1 cellular context compared by ENCODE assay signal in the genomic region with DNA sequence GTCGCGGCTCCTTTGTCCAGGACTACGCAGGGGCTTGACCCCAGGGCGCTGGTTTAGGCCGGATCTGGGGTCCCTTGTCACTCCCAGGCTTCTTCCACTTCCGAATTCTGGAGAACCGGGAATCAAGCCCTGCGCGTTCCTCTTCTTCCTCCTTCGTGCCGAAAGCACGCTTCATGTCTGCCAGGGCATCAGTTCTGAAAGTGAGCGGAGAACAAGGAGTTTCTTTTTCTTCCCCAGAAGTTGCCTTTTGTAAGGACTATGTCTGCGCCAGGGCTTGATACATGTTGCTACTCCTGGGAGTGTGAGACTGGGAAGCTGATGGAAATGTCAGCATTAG.
TF ChIP-seq lines count a peak whose summit lies in the region.

No MANE protein-coding gene starts in this region.

TF ChIP-seq in SK-N-SH treated with all-trans-retinoic acid at 6 μM for 48 hours, 23 proteins besides CTCF, POLR2A, EP300 and RAD21 (continued from another document):
- TF ChIP-seq, protein P1, sequence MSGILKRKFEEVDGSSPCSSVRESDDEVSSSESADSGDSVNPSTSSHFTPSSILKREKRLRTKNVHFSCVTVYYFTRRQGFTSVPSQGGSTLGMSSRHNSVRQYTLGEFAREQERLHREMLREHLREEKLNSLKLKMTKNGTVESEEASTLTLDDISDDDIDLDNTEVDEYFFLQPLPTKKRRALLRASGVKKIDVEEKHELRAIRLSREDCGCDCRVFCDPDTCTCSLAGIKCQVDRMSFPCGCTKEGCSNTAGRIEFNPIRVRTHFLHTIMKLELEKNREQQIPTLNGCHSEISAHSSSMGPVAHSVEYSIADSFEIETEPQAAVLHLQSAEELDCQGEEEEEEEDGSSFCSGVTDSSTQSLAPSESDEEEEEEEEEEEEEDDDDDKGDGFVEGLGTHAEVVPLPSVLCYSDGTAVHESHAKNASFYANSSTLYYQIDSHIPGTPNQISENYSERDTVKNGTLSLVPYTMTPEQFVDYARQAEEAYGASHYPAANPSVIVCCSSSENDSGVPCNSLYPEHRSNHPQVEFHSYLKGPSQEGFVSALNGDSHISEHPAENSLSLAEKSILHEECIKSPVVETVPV (CRISPR knock-in tag; IDR thresholded peaks at IDR 0.05) = no peak
- TF ChIP-seq ZNF70 (CRISPR knock-in tag; IDR thresholded peaks at IDR 0.05) (no peak), ZFP3 (CRISPR knock-in tag; IDR thresholded peaks at IDR 0.05) (no peak), GLIS3 (CRISPR knock-in tag; IDR thresholded peaks at IDR 0.05) (no peak), ZNF8 (CRISPR knock-in tag; IDR thresholded peaks at IDR 0.05) (no peak), TCF4 (CRISPR knock-in tag; IDR thresholded peaks at IDR 0.05; ENCODE audit: borderline replicate concordance) (no peak), ZFP30 (CRISPR knock-in tag; IDR thresholded peaks at IDR 0.05) (no peak)
TF ChIP-seq in SK-N-SH treated with all-trans-retinoic acid at 6 μM for 48 hours: peak in this region for 0.
